ENCODE assay signal across 29 cellular contexts in the genomic region with DNA sequence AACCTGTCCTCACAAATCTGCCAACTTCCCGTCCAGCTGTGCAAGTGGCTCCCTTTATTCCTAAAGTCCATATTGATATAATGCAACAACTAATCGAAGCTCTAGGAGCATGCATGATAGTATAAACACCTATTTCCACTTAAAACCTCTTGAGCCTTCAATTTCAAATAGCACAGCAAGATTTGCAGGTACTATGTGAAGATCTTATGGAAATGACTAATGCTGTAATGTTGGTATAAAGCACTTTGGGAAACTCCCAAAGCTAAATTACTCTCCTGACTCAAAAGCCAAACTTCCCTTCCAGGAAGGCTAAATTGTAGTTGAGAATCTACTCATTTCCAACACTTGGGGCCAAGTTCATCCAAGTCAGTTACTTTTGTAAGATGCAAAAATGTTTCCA.
DNase-seq lines count a peak whose midpoint lies in the region; ATAC-seq, FAIRE-seq and TF ChIP-seq lines count a peak whose summit lies in the region.
"Had no signal": no experiment of that assay in that cellular context is flagged by ENCODE, and none has a peak within 500 bp of the region (broad histone marks: within the 10 kb centered on the region; RNA-seq: fewer than 3 reads in every experiment).

No MANE protein-coding gene starts in this region.

- FAIRE-seq in RCC 7860 (lab: Jason Lieb, UNC), result peak; percentile 30
- FAIRE-seq: endometrium, GM12878, H1 had no signal

- peak; percentile 30 for DNase-seq in ELR (ENCODE audit: low read depth)
- peak; percentile 42 for DNase-seq in RCC 7860 (ENCODE audit: low spot score)
- peak; percentile 33 for DNase-seq in fibroblast of mammary gland (ENCODE audit: low read depth)
- no peak for DNase-seq in osteoblast (ENCODE audit: insufficient read length, low spot score, missing footprints)
- no peak for DNase-seq in caudate nucleus (lab: John Stamatoyannopoulos, UW)
- no peak for DNase-seq in T-helper 2 cell treated with Interferon-gamma antibody and Interleukin-4, amounts not matched to agents 5 μg/mL and 100 μg/mL, for 36 hours (ENCODE audit: low spot score)
- DNase-seq: activated CD4-positive, alpha-beta T cell treated with anti-CD3 and anti-CD28 coated beads for 36 hours; activated T-cell treated with anti-CD3 and anti-CD28 coated beads for 4 hours; anterior cingulate cortex; DND-41; head of caudate nucleus; left cardiac atrium; NCI-H1092; NCI-H187 treated with DMSO at 0.1 percent for 48 hours; NCI-H2171 treated with DMSO at 0.1 percent for 48 hours; NCI-H69; spleen; T-helper 17 cell had no signal

- TF ChIP-seq CTCF in fibroblast of mammary gland (conservative IDR thresholded peaks at IDR 0.05; ENCODE audit: control insufficient read depth, insufficient read depth, low read depth, low read length) (no peak), osteoblast (IDR thresholded peaks at IDR 0.05; ENCODE audit: extremely low read depth, low read depth, low read length) (no peak)

- no peak overlapping the region for H2AFZ ChIP-seq in osteoblast (ENCODE audit: low read length)
- H2AFZ ChIP-seq: neural progenitor cell had no signal

- H3K79me2 ChIP-seq in osteoblast (ENCODE audit: insufficient read depth, low read length), result no peaks in the 10 kb centered on the region

- ATAC-seq in GM18505 (IDR thresholded peaks at IDR 0.05; ENCODE audit: unreplicated experiment), result no peak
- ATAC-seq: activated CD4-positive, alpha-beta T cell treated with anti-CD3 and anti-CD28 coated beads for 36 hours; activated naive CD4-positive, alpha-beta T cell treated with anti-CD3 and anti-CD28 coated beads, Interleukin-2, amount 50 U/mL, for 72 hours; GM12878; left cardiac atrium; T-helper 17 cell had no signal

- peaks cover 32% of the 10 kb centered on the region for H3K4me1 ChIP-seq in osteoblast (ENCODE audit: insufficient read depth, low read length)
- H3K4me1 ChIP-seq: neural progenitor cell, right atrium auricular region, spleen had no signal

- H3K36me3 Mint-ChIP-seq in T-helper 2 cell treated with Interferon-gamma antibody and Interleukin-4, amounts not matched to agents 5 μg/mL and 100 μg/mL, for 36 hours (ENCODE audit: low read depth), result no peaks in the 10 kb centered on the region
- H3K36me3 Mint-ChIP-seq: activated naive CD4-positive, alpha-beta T cell treated with anti-CD3 and anti-CD28 coated beads, Interleukin-2, amount 50 U/mL, for 72 hours; CD14-positive monocyte; memory B cell; neural progenitor cell had no signal

- no peak for TF ChIP-seq POLR2A in GM18505 (IDR thresholded peaks at IDR 0.05; ENCODE audit: borderline replicate concordance, extremely low read depth, insufficient read depth, insufficient read length)

- H3K4me2 ChIP-seq in osteoblast (ENCODE audit: insufficient read depth, low read length), result no peak overlapping the region
- H3K4me2 ChIP-seq: neural progenitor cell had no signal

- H3K36me3 ChIP-seq in osteoblast (ENCODE audit: insufficient read depth, low read length), result no peaks in the 10 kb centered on the region
- H3K36me3 ChIP-seq: neural progenitor cell, right atrium auricular region, spleen, tibial nerve had no signal

- H3K27me3 ChIP-seq in osteoblast (ENCODE audit: insufficient read depth, low read length), result no peaks in the 10 kb centered on the region
- H3K27me3 ChIP-seq: neural progenitor cell, right atrium auricular region, spleen, tibial nerve had no signal

- no peaks in the 10 kb centered on the region for H3K9me3 ChIP-seq in osteoblast (ENCODE audit: low read depth, low read length)
- H3K9me3 ChIP-seq: right atrium auricular region, spleen, tibial nerve had no signal

- H3K9me3 Mint-ChIP-seq in T-helper 2 cell treated with Interferon-gamma antibody and Interleukin-4, amounts not matched to agents 5 μg/mL and 100 μg/mL, for 36 hours, result peaks cover 26% of the 10 kb centered on the region
- H3K9me3 Mint-ChIP-seq: neural progenitor cell had no signal

- H3K27me3 Mint-ChIP-seq in T-helper 2 cell treated with Interferon-gamma antibody and Interleukin-4, amounts not matched to agents 5 μg/mL and 100 μg/mL, for 36 hours (ENCODE audit: low read depth), result no peaks in the 10 kb centered on the region
- H3K27me3 Mint-ChIP-seq: activated CD4-positive, alpha-beta T cell treated with anti-CD3 and anti-CD28 coated beads for 36 hours; central memory CD8-positive, alpha-beta T cell; memory B cell; T-helper 17 cell had no signal

- H4K20me1 ChIP-seq in osteoblast (ENCODE audit: insufficient read depth, low read length), result no peaks in the 10 kb centered on the region

- H3K27ac ChIP-seq in osteoblast (ENCODE audit: low read depth, low read length), result peak overlapping the region; percentile 23
- H3K27ac ChIP-seq in caudate nucleus (ENCODE audit: low read depth, low read length), result no peak overlapping the region
- H3K27ac ChIP-seq: neural progenitor cell, right atrium auricular region, spleen, tibial nerve had no signal

- H3K4me3 Mint-ChIP-seq in T-helper 2 cell treated with Interferon-gamma antibody and Interleukin-4, amounts not matched to agents 5 μg/mL and 100 μg/mL, for 36 hours, result no peak overlapping the region
- H3K4me3 Mint-ChIP-seq: activated CD4-positive, alpha-beta T cell treated with anti-CD3 and anti-CD28 coated beads for 36 hours; CD14-positive monocyte; central memory CD8-positive, alpha-beta T cell; memory B cell; neural progenitor cell; T-helper 17 cell had no signal

- no peak overlapping the region for H3K27ac Mint-ChIP-seq in T-helper 2 cell treated with Interferon-gamma antibody and Interleukin-4, amounts not matched to agents 5 μg/mL and 100 μg/mL, for 36 hours
- H3K27ac Mint-ChIP-seq: activated CD4-positive, alpha-beta T cell treated with anti-CD3 and anti-CD28 coated beads for 36 hours; activated naive CD4-positive, alpha-beta T cell treated with anti-CD3 and anti-CD28 coated beads, Interleukin-2, amount 50 U/mL, for 72 hours; CD14-positive monocyte; memory B cell; neural progenitor cell; T-helper 17 cell had no signal

- no peak overlapping the region for H3K4me3 ChIP-seq in fibroblast of mammary gland (ENCODE audit: control insufficient read depth, low read depth, low read length)
- no peak overlapping the region for H3K4me3 ChIP-seq in osteoblast (ENCODE audit: insufficient read depth, low read length)
- H3K4me3 ChIP-seq: GM12878, neural progenitor cell, right atrium auricular region, spleen, tibial nerve had no signal

- H3K4me1 Mint-ChIP-seq in T-helper 2 cell treated with Interferon-gamma antibody and Interleukin-4, amounts not matched to agents 5 μg/mL and 100 μg/mL, for 36 hours (ENCODE audit: low read depth), result no peaks in the 10 kb centered on the region
- H3K4me1 Mint-ChIP-seq: activated CD4-positive, alpha-beta T cell treated with anti-CD3 and anti-CD28 coated beads for 36 hours; CD14-positive monocyte; central memory CD8-positive, alpha-beta T cell; memory B cell; T-helper 17 cell had no signal

Comparison
In these comparisons a context has a peak if more than half of its experiments do, and no peak if none do; other contexts are left out.
1. DNase-seq: peak in ELR (single experiment), RCC 7860 (single experiment) and fibroblast of mammary gland (single experiment); none in osteoblast (single experiment), caudate nucleus (0 of 61) and T-helper 2 cell treated with Interferon-gamma antibody and Interleukin-4, amounts not matched to agents 5 μg/mL and 100 μg/mL, for 36 hours (single experiment).